In genomic region chr2:19932928-19933327, GRCh38 we compare ENCODE assay signal across 14 cellular contexts. TPM values are rescaled to one million over a fixed set of nuclear protein-coding genes. Genes with fewer than 3 reads are reported as not detected.
DNase-seq lines count a peak whose midpoint lies in the region; ATAC-seq and TF ChIP-seq lines count a peak whose summit lies in the region.
"Had no signal": no experiment of that assay in that cellular context is flagged by ENCODE, and none has a peak within 500 bp of the region (broad histone marks: within the 10 kb centered on the region; RNA-seq: fewer than 3 reads in every experiment).

No MANE protein-coding gene starts in this region.

- POLR2A ChIA-PET in Caco-2 (lab: Charles Lee) = interaction anchor here (1.0 kb wide), 1 partner anchor 32 kb away, joined by 4 read pairs; no protein-coding TSS in a partner anchor
- POLR2A ChIA-PET in IMR-90 (lab: Charles Lee; ENCODE audit: unreplicated experiment) = no interaction called here

- H3K14ac ChIP-seq in IMR-90 (replicated peaks; ENCODE audit: low read depth, low read length) = no peak overlapping the region; the same call in 1 of the 2 replicates

- CTCF ChIA-PET in Caco-2 (lab: Charles Lee) (interaction anchor here (1.0 kb wide), 1 partner anchor 23 kb away, joined by 3 read pairs; no protein-coding TSS in a partner anchor), IMR-90 (lab: Yijun Ruan, JAX) (interaction anchor here (0.6 to 0.9 kb wide), 2 partner anchors 33 to 526 kb away, joined by 3 to 4 read pairs; no protein-coding TSS in a partner anchor)

- no peaks in the 10 kb centered on the region for H4K20me1 ChIP-seq in IMR-90 (ENCODE audit: insufficient read depth, low read length)

- peaks cover 3% of the 10 kb centered on the region; the same call in 1 of the 2 replicates for H3K9me1 ChIP-seq in IMR-90 (ENCODE audit: insufficient read depth, low read length)

- no peaks in the 10 kb centered on the region for H3K79me1 ChIP-seq in IMR-90 (ENCODE audit: low read depth in 1 of 2, low read length in 2 of 2)

- H3K36me3 ChIP-seq in Caco-2 (ENCODE audit: control insufficient read depth, insufficient read depth, low read length) (0 out of 2 replicates have a peak, but pooled peaks cover 2% of the 10 kb centered on the region), IMR-90 (ENCODE audit: control insufficient read depth, insufficient read depth, low read length) (peaks cover 15% of the 10 kb centered on the region)

- H3K4me3 Mint-ChIP-seq in Caco-2 (ENCODE audit: unreplicated experiment) (peak overlapping the region; percentile 43), natural killer cell (no peak overlapping the region)
- H3K4me3 Mint-ChIP-seq: activated CD4-positive, alpha-beta T cell treated with anti-CD3 and anti-CD28 coated beads for 36 hours; nephron had no signal

- H3K27me3 ChIP-seq in Caco-2 (replicated peaks; ENCODE audit: control insufficient read depth, insufficient read depth, low read length) (no peaks in the 10 kb centered on the region), IMR-90 (ENCODE audit: control insufficient read depth, insufficient read depth, low read length) (no peaks in the 10 kb centered on the region)

- H3K27me3 Mint-ChIP-seq in Caco-2 (ENCODE audit: insufficient read depth, unreplicated experiment) = no peaks in the 10 kb centered on the region
- H3K27me3 Mint-ChIP-seq in natural killer cell (ENCODE audit: low read depth in 2 of 2) = no peaks in the 10 kb centered on the region
- H3K27me3 Mint-ChIP-seq: activated CD4-positive, alpha-beta T cell treated with anti-CD3 and anti-CD28 coated beads for 36 hours had no signal

- WGBS in IMR-90 (ENCODE audit: extremely low coverage in 2 of 2, insufficient read length in 1 of 2), 2 experiments = no CpG with 5 or more reads among the region's 2 CpGs

- no peak overlapping the region for H2AFZ ChIP-seq in IMR-90 (replicated peaks; ENCODE audit: low read length, poor library complexity)

- no peak overlapping the region; the same call in 1 of the 2 replicates for H3K23ac ChIP-seq in IMR-90 (ENCODE audit: low read depth, low read length)

- H2BK20ac ChIP-seq in IMR-90 (ENCODE audit: low read depth, low read length) = peak overlapping the region; percentile 86

- peak overlapping the region; percentile 50 for H2BK120ac ChIP-seq in IMR-90 (ENCODE audit: low read depth, low read length)

- H2BK15ac ChIP-seq in IMR-90 (ENCODE audit: low read depth, low read length) = peak overlapping the region; percentile 55; the same call in 1 of the 3 replicates

- peak overlapping the region; percentile 46 to 69; a peak in 3 of 4 replicates for H4K8ac ChIP-seq in IMR-90 (ENCODE audit: low read depth in 2 of 2, low read length in 2 of 2)

- no TSS peak for BruUV-seq in Caco-2 (replicated peaks; lab: Mats Ljungman, UMichigan)
- no TSS peak for BruUV-seq in IMR-90 (replicated peaks; lab: Mats Ljungman, UMichigan)

- no peak overlapping the region for H2AK9ac ChIP-seq in IMR-90 (replicated peaks; ENCODE audit: low read depth, low read length, poor library complexity)

- H3K18ac ChIP-seq in IMR-90 (ENCODE audit: low read depth, low read length) = peak overlapping the region; percentile 89; the same call in 1 of the 2 replicates

- H3K4me2 ChIP-seq in IMR-90 (ENCODE audit: low read depth, low read length) = peak overlapping the region; percentile 79; the same call in 1 of the 2 replicates

- no peak for TF ChIP-seq RAD21 in IMR-90 (IDR thresholded peaks at IDR 0.05; ENCODE audit: low read length)

- TF ChIP-seq CTCF in Caco-2 (IDR thresholded peaks at IDR 0.05; ENCODE audit: insufficient read depth in 1 of 2, low read depth in 1 of 2, low read length in 1 of 2, severe bottlenecking in 1 of 2, unreplicated experiment in 1 of 2) = no peak
- TF ChIP-seq CTCF in IMR-90 (conservative IDR thresholded peaks at IDR 0.05; ENCODE audit: low read depth, low read length) = no peak
- TF ChIP-seq CTCF in epithelial cell of esophagus (IDR thresholded peaks at IDR 0.05; ENCODE audit: insufficient read depth, low read depth, low read length, missing control alignments) = no peak
- no peak for TF ChIP-seq CTCF in natural killer cell (IDR thresholded peaks at IDR 0.05)

- H3K4me3 ChIP-seq in Caco-2 (ENCODE audit: low read depth, low read length) (no peak overlapping the region), IMR-90 (ENCODE audit: insufficient read depth, low read depth, low read length) (no peak overlapping the region), epithelial cell of esophagus (ENCODE audit: low read length) (peak overlapping the region; percentile 4)

- no peak for TF ChIP-seq POLR2A in IMR-90 (IDR thresholded peaks at IDR 0.05; ENCODE audit: low read depth, low read length)

- no peak overlapping the region for H2BK5ac ChIP-seq in IMR-90 (ENCODE audit: low read depth, low read length, poor library complexity, severe bottlenecking)

- H3K9me3 ChIP-seq in Caco-2 = peaks cover 14% of the 10 kb centered on the region
- peaks cover 2% of the 10 kb centered on the region; the same call in 1 of the 2 replicates for H3K9me3 ChIP-seq in IMR-90 (ENCODE audit: control insufficient read depth, insufficient read depth, low read length)

- H3K4me1 ChIP-seq in Caco-2 (peaks cover 6% of the 10 kb centered on the region; the same call in 1 of the 2 replicates), IMR-90 (ENCODE audit: control insufficient read depth, insufficient read depth, low read length) (peaks cover 8% of the 10 kb centered on the region)

- intact Hi-C loops in Caco-2 (cut with micrococcal nuclease; ENCODE audit: unreplicated experiment) = loop anchor here (2.0 kb wide), 1 partner anchor 32 kb away; the partner anchor contains the start of gene TTC32
- intact Hi-C loops in IMR-90 (cut with micrococcal nuclease) = loop anchor here (10.0 kb wide), 1 partner anchor 892 kb away; the partner anchor contains the start of gene LDAH
- intact Hi-C loops in natural killer cell (cut with micrococcal nuclease) = no loop called here

- DNase-seq in Caco-2 = no peak
- DNase-seq in IMR-90 = no peak
- DNase-seq in epithelial cell of esophagus (ENCODE audit: low read depth) = no peak
- DNase-seq in natural killer cell = no peak
- no peak for DNase-seq in NCI-H1417 treated with DMSO at 0.1 percent for 48 hours (lab: John Stamatoyannopoulos, UW)
- DNase-seq: activated CD4-positive, alpha-beta T cell treated with anti-CD3 and anti-CD28 coated beads for 36 hours; activated gamma-delta T cell; kidney; NCI-H1092 treated with DMSO at 0.1 percent for 48 hours; NCI-H69 had no signal

- H3K9me3 Mint-ChIP-seq in Caco-2 (ENCODE audit: unreplicated experiment) (no peaks in the 10 kb centered on the region), natural killer cell (peaks cover 0 to 5% of the 10 kb centered on the region in 2 donors)

- ATAC-seq in GM21515 (IDR thresholded peaks at IDR 0.05; ENCODE audit: unreplicated experiment) (peak; percentile 16), IMR-90 (ENCODE audit: low read depth) (no peak; the same call in 1 of the 2 replicates), HG02571 (IDR thresholded peaks at IDR 0.05; ENCODE audit: unreplicated experiment) (no peak), natural killer cell (no peak), HG02588 (IDR thresholded peaks at IDR 0.05; ENCODE audit: unreplicated experiment) (no peak)
- ATAC-seq: activated CD4-positive, alpha-beta T cell treated with anti-CD3 and anti-CD28 coated beads for 36 hours had no signal

- dilution Hi-C loops in IMR-90 (cut with HindIII; ENCODE audit: low sequenced_read_pairs, unreplicated experiment) = no loop called here

- in situ Hi-C loops in IMR-90 (cut with MboI; ENCODE audit: low sequenced_read_pairs) = no loop called here

- no peak overlapping the region for H2AK5ac ChIP-seq in IMR-90 (ENCODE audit: low read depth, low read length)

- H3K27ac ChIP-seq in IMR-90 (ENCODE audit: insufficient read depth, low read length) = no peak overlapping the region; the same call in 1 of the 2 replicates

- H4K91ac ChIP-seq in IMR-90 (ENCODE audit: insufficient read depth, low read depth, low read length) = peak overlapping the region; percentile 15; the same call in 1 of the 2 replicates

- H3K4me1 Mint-ChIP-seq in Caco-2 (ENCODE audit: low read depth, unreplicated experiment) (peaks cover 12% of the 10 kb centered on the region), natural killer cell (no peaks in the 10 kb centered on the region)
- H3K4me1 Mint-ChIP-seq: activated CD4-positive, alpha-beta T cell treated with anti-CD3 and anti-CD28 coated beads for 36 hours had no signal

- no peak overlapping the region for H3K9ac ChIP-seq in IMR-90 (ENCODE audit: low read depth, low read length)

- H3K27ac Mint-ChIP-seq in Caco-2 (ENCODE audit: unreplicated experiment) = peak overlapping the region; percentile 48
- H3K27ac Mint-ChIP-seq in natural killer cell = no peak overlapping the region
- H3K27ac Mint-ChIP-seq: activated CD4-positive, alpha-beta T cell treated with anti-CD3 and anti-CD28 coated beads for 36 hours had no signal

- peak overlapping the region; percentile 7; the same call in 1 of the 2 replicates for H3K4ac ChIP-seq in IMR-90 (ENCODE audit: low read depth, low read length)

- no peak overlapping the region for H3K56ac ChIP-seq in IMR-90 (ENCODE audit: extremely low read depth, insufficient read depth, low read length)

- H4K5ac ChIP-seq in IMR-90 (ENCODE audit: low read depth, low read length) = peak overlapping the region; percentile 86; the same call in 1 of the 2 replicates

- peaks cover 5% of the 10 kb centered on the region for H3K36me3 Mint-ChIP-seq in Caco-2 (ENCODE audit: insufficient read depth, unreplicated experiment)
- H3K36me3 Mint-ChIP-seq in natural killer cell = peaks cover 11% of the 10 kb centered on the region

TF ChIP-seq in IMR-90, 13 proteins besides CTCF, POLR2A, EP300 and RAD21 (continues in another document):
- no peak for TF ChIP-seq CEBPB (IDR thresholded peaks at IDR 0.05; ENCODE audit: low read depth, low read length)

RNA-seq across cellular contexts. Expression of gene TTC32, which starts 31.1 kb away (rescaled TPM):
- total RNA-seq in Caco-2 (2022) (15.5 and 16.8 TPM in 2 replicates), IMR-90 (2012; rRNA removed) (1.1 and 1.9 TPM in 2 replicates), natural killer cell (10 to 100 TPM; 30.4 to 45.3 (median 37.2) TPM)
- polyA plus RNA-seq in IMR-90 (2012; rRNA removed) = 2.5 and 3.9 TPM in 2 replicates
- polyA plus RNA-seq in IMR-90 (2012; cell fraction: cytosol; rRNA removed) = 1.1 and 1.5 TPM in 2 replicates
- polyA plus RNA-seq in IMR-90 (2012; cell fraction: nucleus; rRNA removed; ENCODE audit: low replicate concordance) = 7.9 and 15.0 TPM in 2 replicates

RNA-seq across cellular contexts. Expression of gene WDR35, which starts 57.0 kb away (rescaled TPM):
- total RNA-seq in Caco-2 (2022) (7.2 and 8.1 TPM in 2 replicates), IMR-90 (2012; rRNA removed) (8.1 and 12.2 TPM in 2 replicates), natural killer cell (1 to 10 TPM; 5.8 to 8.3 (median 7.7) TPM)
- 2.7 and 3.4 TPM in 2 replicates for polyA plus RNA-seq in IMR-90 (2012; rRNA removed)
- polyA plus RNA-seq in IMR-90 (2012; cell fraction: cytosol; rRNA removed) = 0.33 and 0.62 TPM in 2 replicates
- polyA plus RNA-seq in IMR-90 (2012; cell fraction: nucleus; rRNA removed; ENCODE audit: low replicate concordance) = 0.97 and 9.1 TPM in 2 replicates
